ENCODE assay signal across 37 cellular contexts in the genomic region with DNA sequence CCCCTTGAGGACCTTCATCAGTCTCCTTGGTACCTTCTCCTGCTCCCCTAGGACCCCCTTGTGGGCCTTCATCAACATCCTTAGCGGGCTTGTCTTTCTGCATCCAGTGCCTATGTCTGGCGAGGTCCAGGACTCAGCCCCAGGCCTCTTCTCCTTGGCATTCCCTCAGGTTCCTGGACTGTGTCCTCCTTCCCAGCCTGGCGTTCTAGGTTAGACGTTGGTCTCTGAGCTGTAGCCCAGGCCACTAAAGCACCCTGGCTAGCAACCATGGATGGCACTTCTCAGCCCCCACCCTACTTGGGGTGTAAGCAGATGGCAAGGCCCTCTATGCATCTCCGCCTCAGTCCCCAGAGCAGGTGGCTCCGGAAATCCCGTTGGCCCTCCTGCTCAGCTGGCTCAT. TPM values are rescaled to one million over a fixed set of nuclear protein-coding genes. Genes with fewer than 3 reads are reported as not detected.
"Had no signal": no experiment of that assay in that cellular context is flagged by ENCODE, and none has a peak within 500 bp of the region (broad histone marks: within the 10 kb centered on the region; RNA-seq: fewer than 3 reads in every experiment).

No MANE protein-coding gene starts in this region.

- H3K9me3 Mint-ChIP-seq: activated CD4-positive, alpha-beta memory T cell treated with anti-CD3 and anti-CD28 coated beads, Interleukin-2, amount 10 ng/mL, durations not matched to agents 7 days and 5 days; activated naive CD4-positive, alpha-beta T cell treated with anti-CD3 and anti-CD28 coated beads, Interleukin-2, amount 50 U/mL, for 24 hours; activated naive CD8-positive, alpha-beta T cell treated with anti-CD3 and anti-CD28 coated beads, Interleukin-2, amount 10 ng/mL, durations not matched to agents 7 days and 5 days; activated T-cell treated with anti-CD3 and anti-CD28 coated beads, Interleukin-2, amount 50 U/mL, for 72 hours; activated T-helper 17 cell treated with anti-CD3 and anti-CD28 coated beads, Interleukin-2, amount 50 U/mL, for 72 hours; T-cell had no signal

- ATAC-seq: activated CD8-positive, alpha-beta memory T cell treated with anti-CD3 and anti-CD28 coated beads, Interleukin-2, amount 10 ng/mL, durations not matched to agents 7 days and 5 days; activated T-cell treated with anti-CD3 and anti-CD28 coated beads, Interleukin-2, amount 50 U/mL, for 72 hours; activated T-helper 17 cell treated with anti-CD3 and anti-CD28 coated beads, Interleukin-2, amount 50 U/mL, for 72 hours; PC-3; Right ventricle myocardium inferior; SK-N-SH treated with all-trans-retinoic acid at 6 μM for 48 hours; T-cell had no signal

- H3K4me3 ChIP-seq: ascending aorta, cardiac muscle cell, Peyer's patch had no signal

- H3K9me3 ChIP-seq: ascending aorta, Peyer's patch had no signal

- H3K27ac ChIP-seq: ascending aorta, cardiac muscle cell, Peyer's patch, VCaP had no signal

- H3K36me3 Mint-ChIP-seq: activated CD8-positive, alpha-beta memory T cell treated with anti-CD3 and anti-CD28 coated beads, Interleukin-2, amount 10 ng/mL, durations not matched to agents 7 days and 5 days; activated naive CD8-positive, alpha-beta T cell treated with anti-CD3 and anti-CD28 coated beads, Interleukin-2, amount 10 ng/mL, durations not matched to agents 7 days and 5 days; T-cell had no signal

- H3K27me3 Mint-ChIP-seq: activated naive CD4-positive, alpha-beta T cell treated with anti-CD3 and anti-CD28 coated beads, Interleukin-2, amount 50 U/mL, for 24 hours had no signal

- H3K4me3 Mint-ChIP-seq: activated CD4-positive, alpha-beta memory T cell treated with anti-CD3 and anti-CD28 coated beads, Interleukin-2, amount 10 ng/mL, durations not matched to agents 7 days and 5 days; activated CD8-positive, alpha-beta memory T cell treated with anti-CD3 and anti-CD28 coated beads, Interleukin-2, amount 10 ng/mL, durations not matched to agents 7 days and 5 days; activated naive CD4-positive, alpha-beta T cell treated with anti-CD3 and anti-CD28 coated beads, Interleukin-2, amount 50 U/mL, for 24 hours; activated naive CD8-positive, alpha-beta T cell treated with anti-CD3 and anti-CD28 coated beads, Interleukin-2, amount 10 ng/mL, durations not matched to agents 7 days and 5 days; activated T-cell treated with anti-CD3 and anti-CD28 coated beads, Interleukin-2, amount 50 U/mL, for 72 hours; activated T-helper 17 cell treated with anti-CD3 and anti-CD28 coated beads, Interleukin-2, amount 50 U/mL, for 72 hours; T-cell had no signal

- H3K36me3 ChIP-seq: ascending aorta, cardiac muscle cell, Peyer's patch had no signal

- H3K27me3 ChIP-seq: ascending aorta, cardiac muscle cell, Peyer's patch had no signal

- H3K27ac Mint-ChIP-seq: activated CD4-positive, alpha-beta memory T cell treated with anti-CD3 and anti-CD28 coated beads, Interleukin-2, amount 10 ng/mL, durations not matched to agents 7 days and 5 days; activated CD8-positive, alpha-beta memory T cell treated with anti-CD3 and anti-CD28 coated beads, Interleukin-2, amount 10 ng/mL, durations not matched to agents 7 days and 5 days; activated naive CD4-positive, alpha-beta T cell treated with anti-CD3 and anti-CD28 coated beads, Interleukin-2, amount 50 U/mL, for 24 hours; activated naive CD8-positive, alpha-beta T cell treated with anti-CD3 and anti-CD28 coated beads, Interleukin-2, amount 10 ng/mL, durations not matched to agents 7 days and 5 days; activated T-cell treated with anti-CD3 and anti-CD28 coated beads, Interleukin-2, amount 50 U/mL, for 72 hours; activated T-helper 17 cell treated with anti-CD3 and anti-CD28 coated beads, Interleukin-2, amount 50 U/mL, for 72 hours; T-cell had no signal

- H3K4me1 Mint-ChIP-seq: activated CD4-positive, alpha-beta memory T cell treated with anti-CD3 and anti-CD28 coated beads, Interleukin-2, amount 10 ng/mL, durations not matched to agents 7 days and 5 days; activated CD8-positive, alpha-beta memory T cell treated with anti-CD3 and anti-CD28 coated beads, Interleukin-2, amount 10 ng/mL, durations not matched to agents 7 days and 5 days; activated naive CD4-positive, alpha-beta T cell treated with anti-CD3 and anti-CD28 coated beads, Interleukin-2, amount 50 U/mL, for 24 hours; T-cell had no signal

- H3K4me1 ChIP-seq: ascending aorta, Peyer's patch had no signal

- DNase-seq: activated CD4-positive, alpha-beta memory T cell treated with anti-CD3 and anti-CD28 coated beads, Interleukin-2, amount 10 ng/mL, durations not matched to agents 7 days and 5 days; activated CD4-positive, alpha-beta T cell treated with anti-CD3 and anti-CD28 coated beads for 1 hour; activated CD4-positive, alpha-beta T cell treated with anti-CD3 and anti-CD28 coated beads for 48 hours; activated CD4-positive, CD25-positive, alpha-beta regulatory T cell; activated CD8-positive, alpha-beta memory T cell treated with anti-CD3 and anti-CD28 coated beads for 24 hours; activated CD8-positive, alpha-beta memory T cell treated with anti-CD3 and anti-CD28 coated beads, Interleukin-2, amount 10 ng/mL, durations not matched to agents 7 days and 5 days; activated effector memory CD4-positive, alpha-beta T cell treated with anti-CD3 and anti-CD28 coated beads, Interleukin-2, amount 50 U/mL, for 16 hours; activated naive CD4-positive, alpha-beta T cell; activated naive CD8-positive, alpha-beta T cell treated with anti-CD3 and anti-CD28 coated beads, Interleukin-2, amount 10 ng/mL, durations not matched to agents 7 days and 5 days; activated T-cell treated with anti-CD3 and anti-CD28 coated beads, Interleukin-2, amount 50 U/mL, for 1 hour; activated T-cell treated with anti-CD3 and anti-CD28 coated beads, Interleukin-2, amount 50 U/mL, for 72 hours; amygdala; Karpas-422; NCI-H1105; NCI-H1417 treated with DMSO at 0.1 percent for 48 hours; NCI-H187 treated with DMSO at 0.1 percent for 48 hours; NCI-H2081; NCI-H345; NCI-H69; NK-92 treated with Interleukin-12 subunit alpha and Interleukin-12 subunit beta, amount 100 ng/mL, for 24 hours; PC-3; Peyer's patch; RPMI8226; SIG-M5; T-cell; T-helper 2 cell; T-helper 9 cell had no signal

RNA-seq across cellular contexts. Expression of gene NNAT, which starts 51.5 kb away (rescaled TPM):
- total RNA-seq: activated CD4-positive, alpha-beta memory T cell treated with anti-CD3 and anti-CD28 coated beads, Interleukin-2, amount 10 ng/mL, durations not matched to agents 7 days and 5 days; activated CD8-positive, alpha-beta memory T cell treated with anti-CD3 and anti-CD28 coated beads, Interleukin-2, amount 10 ng/mL, durations not matched to agents 7 days and 5 days; ascending aorta; MCF 10A; NCI-H460; PC-3; Peyer's patch; SK-MEL-5 had no signal
